In genomic region chr4:3293410-3294391, GRCh38 we compare ENCODE assay signal across 8 cellular contexts. TPM values are rescaled to one million over a fixed set of nuclear protein-coding genes. Genes with fewer than 3 reads are reported as not detected.
A peak's percentile ranks its signal among the peaks of the same experiment; 100 is the strongest.
DNase-seq lines count a peak whose midpoint lies in the region; FAIRE-seq and TF ChIP-seq lines count a peak whose summit lies in the region.

No MANE protein-coding gene starts in this region.

- H3K4me1 ChIP-seq in adipocyte (ENCODE audit: control insufficient read depth, insufficient read depth, low read length), result peaks cover 12% of the 10 kb centered on the region
- H3K4me1 ChIP-seq in keratinocyte (ENCODE audit: control insufficient read depth, extremely low read depth, insufficient read depth, low read length), result peaks cover 6% of the 10 kb centered on the region
- peaks cover 11 to 32% (median 28%) of the 10 kb centered on the region in 4 donors for H3K4me1 ChIP-seq in stomach

- peak overlapping the region; percentile 52 for H2AFZ ChIP-seq in keratinocyte (ENCODE audit: control insufficient read depth, low read length)

- peak; percentile 47 for DNase-seq in activated T-cell treated with anti-CD3 and anti-CD28 coated beads, Interleukin-2, amount 50 U/mL, for 1 hour
- DNase-seq in activated T-cell treated with anti-CD3 and anti-CD28 coated beads for 4 hours, result no peak
- peak; percentile 14 for DNase-seq in adipocyte (ENCODE audit: low read depth)
- no peak for DNase-seq in keratinocyte (ENCODE audit: low read depth, low spot score)
- DNase-seq in stomach, result peak; percentile 22
- DNase-seq in SKM-1 (lab: John Stamatoyannopoulos, UW; ENCODE audit: unreplicated experiment), result no peak
- no peak for DNase-seq in cortex of kidney (lab: John Stamatoyannopoulos, UW)
- no peak for DNase-seq in SHP77 treated with DMSO at 0.1 percent for 48 hours (lab: John Stamatoyannopoulos, UW)

- dilution Hi-C loops in keratinocyte (cut with MboI; ENCODE audit: extremely low pct_ligation_motif_present, low sequenced_read_pairs), result no loop called here

- peak overlapping the region; percentile 79 for H3K4me2 ChIP-seq in keratinocyte (ENCODE audit: control insufficient read depth, extremely low read depth, insufficient read depth, low read depth, low read length)

- no peak for FAIRE-seq in keratinocyte (lab: Jason Lieb, UNC)

- H4K20me1 ChIP-seq in keratinocyte (ENCODE audit: control insufficient read depth, extremely low read depth, insufficient read depth, low read length), result no peaks in the 10 kb centered on the region

- no peak for TF ChIP-seq EP300 in stomach (IDR thresholded peaks at IDR 0.05)

- H3K79me2 ChIP-seq in keratinocyte (ENCODE audit: control insufficient read depth, insufficient read depth, low read length), result no peaks in the 10 kb centered on the region

- peak overlapping the region; percentile 95 for H3K9ac ChIP-seq in adipocyte (ENCODE audit: low read length)
- H3K9ac ChIP-seq in keratinocyte (ENCODE audit: control insufficient read depth, extremely low read depth, insufficient read depth, low read length), result peak overlapping the region; percentile 58

- TF ChIP-seq CTCF in keratinocyte (optimal IDR thresholded peaks at IDR 0.05 in 1 of 3, IDR thresholded peaks at IDR 0.05 in 1 of 3, conservative IDR thresholded peaks at IDR 0.05 in 1 of 3; ENCODE audit: extremely low read depth in 1 of 3, insufficient read depth in 2 of 3, low read length in 3 of 3) (no peak), stomach (IDR thresholded peaks at IDR 0.05) (no peak)

- H3K9me1 ChIP-seq in keratinocyte (ENCODE audit: control insufficient read depth, extremely low read depth, insufficient read depth, low read length), result no peaks in the 10 kb centered on the region

- no peak for TF ChIP-seq POLR2A in stomach (IDR thresholded peaks at IDR 0.05)

- WGBS in stomach, 5 donors, result 14 to 20% (median 16%) methylated on average over 25 to 42 of the region's 42 CpGs

- intact Hi-C loops in stomach (cut with DNase I; ENCODE audit: low total_unique reads), result no loop called here

- H3K9me3 ChIP-seq in adipocyte (ENCODE audit: control insufficient read depth, low read length) (no peaks in the 10 kb centered on the region), keratinocyte (ENCODE audit: control insufficient read depth, low read depth, low read length) (no peaks in the 10 kb centered on the region), stomach (peaks cover 0 to 4% (median 0%) of the 10 kb centered on the region in 4 donors)

- H3K36me3 ChIP-seq in adipocyte (ENCODE audit: control insufficient read depth, insufficient read depth, low read length, severe bottlenecking), result no peaks in the 10 kb centered on the region
- no peaks in the 10 kb centered on the region for H3K36me3 ChIP-seq in keratinocyte (ENCODE audit: control insufficient read depth in 2 of 2, extremely low read depth in 1 of 2, insufficient read depth in 2 of 2, low read length in 2 of 2)
- no peaks in the 10 kb centered on the region for H3K36me3 ChIP-seq in stomach

- H3K4me3 ChIP-seq in adipocyte (ENCODE audit: low read length), result peak overlapping the region; percentile 88
- peak overlapping the region; percentile 34 to 59 (median 35) for H3K4me3 ChIP-seq in keratinocyte (ENCODE audit: control insufficient read depth in 2 of 3, extremely low read depth in 1 of 3, insufficient read depth in 2 of 3, low read depth in 1 of 3, low read length in 3 of 3)
- peak overlapping the region; percentile 56 to 88 (median 82) for H3K4me3 ChIP-seq in stomach

- H3K27me3 ChIP-seq in adipocyte (replicated peaks; ENCODE audit: control insufficient read depth, insufficient read depth, low read length), result peaks cover 4% of the 10 kb centered on the region
- H3K27me3 ChIP-seq in keratinocyte (ENCODE audit: control insufficient read depth, extremely low read depth, insufficient read depth, low read length), result peaks cover 19% of the 10 kb centered on the region
- H3K27me3 ChIP-seq in stomach, result no peaks in the 10 kb centered on the region

- no peak overlapping the region for H3K27ac ChIP-seq in keratinocyte (ENCODE audit: control insufficient read depth, insufficient read depth, low read length)
- H3K27ac ChIP-seq in stomach, result peak overlapping the region; percentile 62 to 98 (median 77)

RNA-seq across cellular contexts. Expression of gene RGS12, which starts 0.9 kb away (rescaled TPM):
- polyA plus RNA-seq in keratinocyte (25.2 to 43.6 TPM (median 34.0 TPM) in 3 replicates), stomach (10 to 100 TPM; 18.9 to 35.2 (median 20.5) TPM)
- 30.3 TPM for polyA plus RNA-seq in keratinocyte (2011; ENCODE audit: low read depth)
- polyA plus RNA-seq in keratinocyte (2011; cell fraction: cytosol; rRNA removed), result 16.7 and 31.8 TPM in 2 replicates
- polyA plus RNA-seq in keratinocyte (2011; cell fraction: nucleus; rRNA removed), result 65.7 and 72.3 TPM in 2 replicates
- polyA plus RNA-seq in keratinocyte (2012; ENCODE audit: low replicate concordance), result 52.5 and 56.8 TPM in 2 replicates
- 28.3 to 64.5 TPM (median 33.2 TPM) in 3 replicates for polyA minus RNA-seq in keratinocyte
- 60.2 TPM for polyA minus RNA-seq in keratinocyte (2011; cell fraction: cytosol; rRNA and poly(A)+ RNA removed)
- polyA minus RNA-seq in keratinocyte (2011; cell fraction: nucleus; rRNA and poly(A)+ RNA removed), result 46.2 and 130 TPM in 2 replicates
- total RNA-seq in stomach, result 10 to 100 TPM in 2 of 5 donors, 1 to 10 TPM in 3; 3.5 to 51.8 (median 9.0) TPM

RNA-seq across cellular contexts. Expression of gene MSANTD1, which starts 44.7 kb away (rescaled TPM):
- polyA plus RNA-seq in keratinocyte (0.05 to 0.13 TPM in 2 of 3 replicates, not detected in the other), stomach (1 to 10 TPM in 1 of 3 donors, under 1 TPM in 1, not detected in 1; 0.31 to 1.1 TPM)
- polyA plus RNA-seq in keratinocyte (2011; ENCODE audit: low read depth), result not detected
- polyA plus RNA-seq in keratinocyte (2011; cell fraction: cytosol; rRNA removed), result not detected in 2 replicates
- polyA plus RNA-seq in keratinocyte (2011; cell fraction: nucleus; rRNA removed), result 0.70 and 1.1 TPM in 2 replicates
- 0.06 and 0.21 TPM in 2 replicates for polyA plus RNA-seq in keratinocyte (2012; ENCODE audit: low replicate concordance)
- polyA minus RNA-seq in keratinocyte, result 0.30 to 0.93 TPM (median 0.33 TPM) in 3 replicates
- not detected for polyA minus RNA-seq in keratinocyte (2011; cell fraction: cytosol; rRNA and poly(A)+ RNA removed)
- 1.6 and 4.0 TPM in 2 replicates for polyA minus RNA-seq in keratinocyte (2011; cell fraction: nucleus; rRNA and poly(A)+ RNA removed)
- total RNA-seq in stomach, result 1 to 10 TPM in 4 of 5 donors, not detected in 1; 1.7 to 5.8 (median 4.1) TPM

Comparison
In these comparisons a context has a peak if more than half of its experiments do, and no peak if none do; other contexts are left out.
1. DNase-seq: peak in activated T-cell treated with anti-CD3 and anti-CD28 coated beads, Interleukin-2, amount 50 U/mL, for 1 hour (single experiment), adipocyte (single experiment) and stomach (single experiment); none in activated T-cell treated with anti-CD3 and anti-CD28 coated beads for 4 hours (single experiment), keratinocyte (single experiment), SKM-1 (single experiment), cortex of kidney (single experiment) and SHP77 treated with DMSO at 0.1 percent for 48 hours (single experiment).
2. H3K4me3 ChIP-seq: peak in every context shown above with its lines; median percentile 88 in adipocyte; 82 in stomach; 35 in keratinocyte.